In genomic region chr7:123198668-123199652, GRCh38 we compare ENCODE assay signal across 22 cellular contexts. TPM values are rescaled to one million over a fixed set of nuclear protein-coding genes. Genes with fewer than 3 reads are reported as not detected.
DNase-seq lines count a peak whose midpoint lies in the region; ATAC-seq and TF ChIP-seq lines count a peak whose summit lies in the region.
"Had no signal": no experiment of that assay in that cellular context is flagged by ENCODE, and none has a peak within 500 bp of the region (broad histone marks: within the 10 kb centered on the region; RNA-seq: fewer than 3 reads in every experiment).

No MANE protein-coding gene starts in this region.

- TF ChIP-seq POLR2A in body of pancreas (IDR thresholded peaks at IDR 0.05), result no peak

- ATAC-seq in body of pancreas (peak; percentile 98), HG03342 (IDR thresholded peaks at IDR 0.05; ENCODE audit: unreplicated experiment) (no peak), GM21529 (IDR thresholded peaks at IDR 0.05; ENCODE audit: unreplicated experiment) (no peak)

- WGBS in body of pancreas, 2 donors, result 30 to 32% methylated on average over 2 of the region's 2 CpGs

- H3K4me1 Mint-ChIP-seq in nephron progenitor cell, result no peaks in the 10 kb centered on the region
- H3K4me1 Mint-ChIP-seq: CD8-positive, alpha-beta memory T cell had no signal

- H3K36me3 Mint-ChIP-seq in nephron progenitor cell (ENCODE audit: low read depth), result no peaks in the 10 kb centered on the region
- H3K36me3 Mint-ChIP-seq: CD8-positive, alpha-beta memory T cell had no signal

- H3K27ac ChIP-seq in body of pancreas, result peak overlapping the region; percentile 53 to 80 (median 72)
- H3K27ac ChIP-seq: BLaER1 treated with 17β-estradiol and CSF1 and Interleukin-3, amounts not matched to agents 10 nM and 100 nM; PC-9; RWPE1 had no signal

- no peaks in the 10 kb centered on the region for H3K9me3 ChIP-seq in body of pancreas
- H3K9me3 ChIP-seq: BLaER1 treated with 17β-estradiol and CSF1 and Interleukin-3, amounts not matched to agents 10 nM and 100 nM; SK-N-SH had no signal

- no peaks in the 10 kb centered on the region for H3K9me3 Mint-ChIP-seq in nephron progenitor cell

- TF ChIP-seq CTCF in body of pancreas (IDR thresholded peaks at IDR 0.05) (no peak), nephron progenitor cell (IDR thresholded peaks at IDR 0.05) (no peak)

- H3K4me1 ChIP-seq in body of pancreas, result peaks cover 44% of the 10 kb centered on the region
- H3K4me1 ChIP-seq: BLaER1 treated with 17β-estradiol and CSF1 and Interleukin-3, amounts not matched to agents 10 nM and 100 nM had no signal

- H3K27me3 Mint-ChIP-seq in nephron progenitor cell (ENCODE audit: low read depth, poor library complexity), result peaks cover 5% of the 10 kb centered on the region
- H3K27me3 Mint-ChIP-seq: CD8-positive, alpha-beta memory T cell had no signal

- H3K27ac Mint-ChIP-seq in nephron progenitor cell, result no peak overlapping the region
- H3K27ac Mint-ChIP-seq: CD8-positive, alpha-beta memory T cell had no signal

- peak; percentile 13 for DNase-seq in NCI-H146 (lab: John Stamatoyannopoulos, UW)
- no peak for DNase-seq in NCI-H146 treated with DMSO at 0.1 percent for 48 hours (lab: John Stamatoyannopoulos, UW; ENCODE audit: unreplicated experiment)
- DNase-seq in body of pancreas, result peak; percentile 83 to 93 (median 91)
- peak; percentile 38 for DNase-seq in mucosa of gallbladder (ENCODE audit: low spot score)
- no peak for DNase-seq in T1000 (lab: John Stamatoyannopoulos, UW)
- no peak for DNase-seq in nephron progenitor cell
- DNase-seq: 8988T; CD8-positive, alpha-beta memory T cell; H7; KG1; NCI-H1105; NCI-H1694; NCI-H446; NCI-H526 treated with DMSO at 0.1 percent for 48 hours; PC-9; SHP77 treated with DMSO at 0.1 percent for 48 hours; SK-N-SH had no signal

- no peak overlapping the region for H3K4me3 Mint-ChIP-seq in nephron progenitor cell
- H3K4me3 Mint-ChIP-seq: CD8-positive, alpha-beta memory T cell had no signal

- intact Hi-C loops in body of pancreas (cut with DNase I), result no loop called here

- no peak overlapping the region for H3K4me3 ChIP-seq in body of pancreas
- H3K4me3 ChIP-seq: BLaER1 treated with 17β-estradiol and CSF1 and Interleukin-3, amounts not matched to agents 10 nM and 100 nM; PC-9 had no signal

- H3K27me3 ChIP-seq in body of pancreas, result no peaks in the 10 kb centered on the region
- H3K27me3 ChIP-seq: BLaER1 treated with 17β-estradiol and CSF1 and Interleukin-3, amounts not matched to agents 10 nM and 100 nM had no signal

- no peaks in the 10 kb centered on the region for H3K36me3 ChIP-seq in body of pancreas (replicated peaks in 1 of 2; ENCODE audit: insufficient read depth in 1 of 2, low read depth in 2 of 2)
- H3K36me3 ChIP-seq: BLaER1 treated with 17β-estradiol and CSF1 and Interleukin-3, amounts not matched to agents 10 nM and 100 nM had no signal

RNA-seq across cellular contexts. Expression of gene SLC13A1, which starts 0.8 kb away (rescaled TPM):
- total RNA-seq in body of pancreas, result under 1 TPM in 1 of 2 donors, not detected in 1; under 0.01 TPM
- 132 TPM for total RNA-seq in mucosa of gallbladder
- total RNA-seq: CD8-positive, alpha-beta memory T cell; Daoy; H7; PC-9 had no signal

Comparison
In these comparisons a context has a peak if more than half of its experiments do, and no peak if none do; other contexts are left out.
1. DNase-seq: peak in NCI-H146 (single experiment), body of pancreas (4 of 4) and mucosa of gallbladder (single experiment); none in NCI-H146 treated with DMSO at 0.1 percent for 48 hours (single experiment), T1000 (single experiment) and nephron progenitor cell (single experiment).
2. RNA of gene SLC13A1, which starts 0.8 kb away (total RNA-seq): 132 TPM in mucosa of gallbladder (single experiment); under 0.01 TPM in body of pancreas; every median in the first group is over 100 times any median in the second.